ENCODE assay signal across 14 cellular contexts in genomic region chr4:190015538-190016368, GRCh38. TPM values are rescaled to one million over a fixed set of nuclear protein-coding genes. Genes with fewer than 3 reads are reported as not detected.
A peak's percentile ranks its signal among the peaks of the same experiment; 100 is the strongest.
DNase-seq lines count a peak whose midpoint lies in the region; ATAC-seq and TF ChIP-seq lines count a peak whose summit lies in the region.
"Had no signal": no experiment of that assay in that cellular context is flagged by ENCODE, and none has a peak within 500 bp of the region (broad histone marks: within the 10 kb centered on the region; RNA-seq: fewer than 3 reads in every experiment).

No MANE protein-coding gene starts in this region.

- H3K4me3 ChIP-seq in prostate gland, result no peak overlapping the region

- peaks cover 29% of the 10 kb centered on the region for H3K4me1 Mint-ChIP-seq in activated CD8-positive, alpha-beta T cell treated with anti-CD3 and anti-CD28 coated beads, Interleukin-2, amount 10 ng/mL, durations not matched to agents 7 days and 5 days (ENCODE audit: low read depth)

- no peaks in the 10 kb centered on the region for H3K9me3 ChIP-seq in prostate gland
- H3K9me3 ChIP-seq: lower lobe of right lung, pancreas had no signal

- peaks cover 69% of the 10 kb centered on the region for H3K27me3 Mint-ChIP-seq in activated CD8-positive, alpha-beta T cell treated with anti-CD3 and anti-CD28 coated beads, Interleukin-2, amount 10 ng/mL, durations not matched to agents 7 days and 5 days (ENCODE audit: low read depth)

- peaks cover 24% of the 10 kb centered on the region for H3K36me3 Mint-ChIP-seq in activated CD8-positive, alpha-beta T cell treated with anti-CD3 and anti-CD28 coated beads, Interleukin-2, amount 10 ng/mL, durations not matched to agents 7 days and 5 days (ENCODE audit: low read depth)

- TF ChIP-seq POLR2A in prostate gland (IDR thresholded peaks at IDR 0.05), result no peak

- CTCF ChIA-PET in activated CD8-positive, alpha-beta T cell treated with anti-CD3 and anti-CD28 coated beads, Interleukin-2, amount 10 ng/mL, durations not matched to agents 7 days and 5 days (lab: Charles Lee), result interaction anchor here (1.0 kb wide), 1 partner anchor 42 kb away, joined by 6 read pairs; no protein-coding TSS in a partner anchor

- POLR2A ChIA-PET in activated CD8-positive, alpha-beta T cell treated with anti-CD3 and anti-CD28 coated beads, Interleukin-2, amount 10 ng/mL, durations not matched to agents 7 days and 5 days (lab: Charles Lee), result no interaction called here

- peak overlapping the region; percentile 34 for H3K4me3 Mint-ChIP-seq in activated CD8-positive, alpha-beta T cell treated with anti-CD3 and anti-CD28 coated beads, Interleukin-2, amount 10 ng/mL, durations not matched to agents 7 days and 5 days

- TF ChIP-seq CTCF in prostate gland (IDR thresholded peaks at IDR 0.05), result no peak

- H3K9me3 Mint-ChIP-seq in activated CD8-positive, alpha-beta T cell treated with anti-CD3 and anti-CD28 coated beads, Interleukin-2, amount 10 ng/mL, durations not matched to agents 7 days and 5 days (ENCODE audit: insufficient read depth), result no peaks in the 10 kb centered on the region

- no peaks in the 10 kb centered on the region for H3K4me1 ChIP-seq in prostate gland (replicated peaks)

- peak; percentile 2 for DNase-seq in stimulated activated CD4-positive, alpha-beta T cell treated with anti-CD3 and anti-CD28 coated beads, Interleukin-15, amount 100 ng/mL, for 24 hours
- no peak for DNase-seq in stimulated activated CD4-positive, alpha-beta T cell treated with anti-CD3 and anti-CD28 coated beads, Interleukin-4, amount 100 ng/mL, for 4 hours
- DNase-seq in activated CD8-positive, alpha-beta T cell treated with anti-CD3 and anti-CD28 coated beads, Interleukin-2, amount 10 ng/mL, durations not matched to agents 7 days and 5 days, result no peak
- DNase-seq in iPS-NIHi7 (ENCODE audit: extremely low spot score) (peak; percentile 16), prostate gland (ENCODE audit: low spot score) (no peak), midbrain (lab: John Stamatoyannopoulos, UW) (no peak), NCI-H2196 (lab: John Stamatoyannopoulos, UW; ENCODE audit: unreplicated experiment) (no peak)
- DNase-seq: NCI-H1105 treated with DMSO at 0.1 percent for 48 hours; NCI-H526; stimulated activated CD8-positive, alpha-beta memory T cell treated with anti-CD3 and anti-CD28 coated beads, Interleukin-4, amount 100 ng/mL, for 48 hours had no signal

- H3K36me3 ChIP-seq in prostate gland, result no peaks in the 10 kb centered on the region
- H3K36me3 ChIP-seq: lower lobe of right lung, pancreas had no signal

- intact Hi-C loops in prostate gland (cut with DNase I), result no loop called here

- no peak overlapping the region for H3K27ac Mint-ChIP-seq in activated CD8-positive, alpha-beta T cell treated with anti-CD3 and anti-CD28 coated beads, Interleukin-2, amount 10 ng/mL, durations not matched to agents 7 days and 5 days

- 10% methylated on average over 43 of the region's 43 CpGs for WGBS in prostate gland

- peaks cover 30% of the 10 kb centered on the region for H3K27me3 ChIP-seq in prostate gland (replicated peaks; ENCODE audit: insufficient read depth)

- no peak overlapping the region for H3K27ac ChIP-seq in prostate gland
- H3K27ac ChIP-seq: lower lobe of right lung, pancreas had no signal

- no peak for ATAC-seq in activated CD8-positive, alpha-beta T cell treated with anti-CD3 and anti-CD28 coated beads, Interleukin-2, amount 10 ng/mL, durations not matched to agents 7 days and 5 days
- no peak for ATAC-seq in GM18502 (IDR thresholded peaks at IDR 0.05; ENCODE audit: poor library complexity, unreplicated experiment)

RNA-seq across cellular contexts. Expression of gene FRG2, which starts 11.3 kb away (rescaled TPM):
- not detected for total RNA-seq in activated CD8-positive, alpha-beta T cell treated with anti-CD3 and anti-CD28 coated beads, Interleukin-2, amount 10 ng/mL, durations not matched to agents 7 days and 5 days
- not detected for total RNA-seq in prostate gland
- total RNA-seq: G401, lower lobe of right lung, pancreas had no signal

RNA-seq across cellular contexts. Expression of gene DBET, which starts 48.5 kb away (rescaled TPM):
- total RNA-seq in activated CD8-positive, alpha-beta T cell treated with anti-CD3 and anti-CD28 coated beads, Interleukin-2, amount 10 ng/mL, durations not matched to agents 7 days and 5 days, result not detected
- total RNA-seq in prostate gland, result under 1 TPM in 1 of 2 donors, not detected in 1; 0.05 TPM
- total RNA-seq: G401, lower lobe of right lung had no signal

Comparison
In these comparisons a context has a peak if more than half of its experiments do, and no peak if none do; other contexts are left out.
1. DNase-seq: peak in stimulated activated CD4-positive, alpha-beta T cell treated with anti-CD3 and anti-CD28 coated beads, Interleukin-15, amount 100 ng/mL, for 24 hours (single experiment) and iPS-NIHi7 (single experiment); none in stimulated activated CD4-positive, alpha-beta T cell treated with anti-CD3 and anti-CD28 coated beads, Interleukin-4, amount 100 ng/mL, for 4 hours (0 of 2), activated CD8-positive, alpha-beta T cell treated with anti-CD3 and anti-CD28 coated beads, Interleukin-2, amount 10 ng/mL, durations not matched to agents 7 days and 5 days (single experiment), prostate gland (single experiment), midbrain (single experiment) and NCI-H2196 (single experiment).